25 cellular contexts compared by ENCODE assay signal in genomic region chr3:77699292-77699691, GRCh38.
"Had no signal": no experiment of that assay in that cellular context is flagged by ENCODE, and none has a peak within 500 bp of the region (broad histone marks: within the 10 kb centered on the region; RNA-seq: fewer than 3 reads in every experiment).

No MANE protein-coding gene starts in this region.

- DNase-seq: activated CD4-positive, alpha-beta T cell treated with anti-CD3 and anti-CD28 coated beads for 1 hour; activated CD4-positive, alpha-beta T cell treated with anti-CD3 and anti-CD28 coated beads, Interleukin-2, amount 50 U/mL, for 1 hour; activated CD8-positive, alpha-beta T cell treated with anti-CD3 and anti-CD28 coated beads for 36 hours; activated naive CD8-positive, alpha-beta T cell treated with anti-CD3 and anti-CD28 coated beads, Interleukin-2, amount 50 U/mL, for 24 hours; activated T-cell treated with anti-CD3 and anti-CD28 coated beads, Interleukin-2, amount 50 U/mL, for 48 hours; amygdala; dermis blood vessel endothelial cell; effector CD4-positive, alpha-beta T cell; esophagus squamous epithelium; foreskin melanocyte; heart right ventricle; kidney glomerular epithelial cell; left lung; lower lobe of right lung; mesendoderm; mucosa of descending colon; right lobe of liver; stimulated activated CD4-positive, alpha-beta T cell treated with anti-CD3 and anti-CD28 coated beads, Interleukin-2, amount 100 ng/mL, for 48 hours; stimulated activated naive CD8-positive, alpha-beta T cell treated with anti-CD3 and anti-CD28 coated beads, Interleukin-15, Interleukin-2, amounts not matched to agents 100 U/mL and 50 U/mL, for 24 hours; T-helper 2 cell; upper lobe of right lung had no signal

- H3K36me3 ChIP-seq: esophagus squamous epithelium, heart right ventricle, left lung, lower lobe of right lung, right lobe of liver, thoracic aorta, upper lobe of right lung had no signal

- H3K27me3 ChIP-seq: esophagus squamous epithelium, heart right ventricle, left lung, right lobe of liver, upper lobe of right lung had no signal

- H3K4me3 ChIP-seq: esophagus squamous epithelium, heart right ventricle, left lung, lower lobe of right lung, mucosa of descending colon, right lobe of liver, thoracic aorta, upper lobe of right lung had no signal

- ATAC-seq: activated CD8-positive, alpha-beta T cell treated with anti-CD3 and anti-CD28 coated beads for 36 hours; activated naive CD8-positive, alpha-beta T cell treated with anti-CD3 and anti-CD28 coated beads, Interleukin-2, amount 50 U/mL, for 24 hours; heart right ventricle; left lung; lower lobe of right lung; mucosa of descending colon; natural killer cell treated with Interleukin-12 subunit alpha and Interleukin-12 subunit beta and Interleukin-15 and Interleukin-18, amount 100 ng/mL, for 72 hours; right lobe of liver; stimulated activated naive CD8-positive, alpha-beta T cell treated with anti-CD3 and anti-CD28 coated beads, Interleukin-15, Interleukin-2, amounts not matched to agents 100 U/mL and 50 U/mL, for 24 hours; upper lobe of right lung; WTC11 had no signal

- H3K27ac ChIP-seq: epithelial cell of prostate, esophagus squamous epithelium, heart right ventricle, left lung, lower lobe of right lung, right lobe of liver, thoracic aorta, upper lobe of right lung had no signal

- H3K9me3 ChIP-seq: esophagus squamous epithelium, left lung, lower lobe of right lung, mucosa of descending colon, right lobe of liver, thoracic aorta, upper lobe of right lung had no signal

- H3K4me1 ChIP-seq: heart right ventricle, left lung, lower lobe of right lung, right lobe of liver, upper lobe of right lung had no signal
